ENCODE assay signal across 2 cellular contexts in the genomic region with DNA sequence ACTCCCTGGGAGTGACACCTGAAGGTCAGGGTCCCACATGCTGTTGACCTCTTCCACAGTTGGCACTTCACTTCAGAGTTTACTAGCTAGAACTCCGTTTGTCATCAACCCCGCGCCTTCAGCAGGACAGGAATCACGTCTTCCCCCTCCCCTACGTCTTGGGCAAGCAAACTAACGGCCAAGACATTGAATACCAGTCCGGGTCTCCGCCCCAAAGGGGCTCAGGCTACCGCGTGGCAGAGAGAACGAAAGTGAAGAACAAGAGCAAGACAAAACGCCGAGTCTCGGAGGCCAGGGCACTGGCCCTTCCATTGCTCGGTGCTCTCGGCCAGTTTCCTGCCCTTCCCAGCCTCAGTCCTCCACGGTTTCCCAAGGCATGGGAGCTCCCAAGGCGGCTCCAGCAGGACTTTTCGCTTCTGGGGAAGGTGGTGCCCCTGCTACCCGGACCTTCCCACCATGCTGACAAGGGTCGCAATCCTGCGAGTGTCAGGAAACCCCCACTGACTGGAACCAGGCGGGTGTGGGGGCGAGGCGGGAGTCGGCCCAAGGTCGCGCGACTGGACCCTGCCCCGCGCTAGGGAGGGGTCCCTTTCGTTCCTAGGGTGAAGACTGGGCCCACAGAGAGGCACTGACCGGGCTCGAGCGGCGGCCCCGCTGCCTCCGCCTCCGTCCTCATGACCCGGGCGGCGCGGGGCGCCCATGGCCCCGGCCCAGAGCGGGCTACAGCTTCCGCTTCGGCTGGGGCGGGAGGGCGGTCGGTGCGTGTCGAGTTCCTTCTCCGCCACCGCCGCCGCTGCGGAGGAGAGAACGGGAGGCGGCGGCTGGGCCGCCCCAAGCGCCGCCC.
TF ChIP-seq lines count a peak whose summit lies in the region.

TSS of gene GUCD1 (minus strand) at position 823 of the 844 bp plus-strand sequence. CDS start at position 676, 147 bp downstream.

TF ChIP-seq in HEK293, 187 proteins besides CTCF, POLR2A, EP300 and RAD21 (continued from another document and continues in another):
- TF ChIP-seq KLF7 (tag by site-specific recombination; IDR thresholded peaks at IDR 0.05; ENCODE audit: borderline replicate concordance) = 0 out of 2 replicates have a peak, but pooled peaks have one; percentile 22
- no peak for TF ChIP-seq ZNF366 (tag by site-specific recombination; conservative IDR thresholded peaks at IDR 0.05)
- TF ChIP-seq GLIS1 (tag by site-specific recombination; IDR thresholded peaks at IDR 0.05) = 0 out of 2 replicates have a peak, but pooled peaks have one; percentile 17
- TF ChIP-seq WT1 (tag by site-specific recombination; IDR thresholded peaks at IDR 0.05) = no peak; the same call in 1 of the 2 replicates
- TF ChIP-seq ZNF239 (tag by site-specific recombination; IDR thresholded peaks at IDR 0.05) = no peak
- no peak for TF ChIP-seq ZNF221 (tag by site-specific recombination; IDR thresholded peaks at IDR 0.05; ENCODE audit: borderline replicate concordance)
- peak; percentile 69 for TF ChIP-seq ZNF398 (tag by site-specific recombination; IDR thresholded peaks at IDR 0.05)
- TF ChIP-seq ZNF521 (tag by site-specific recombination; IDR thresholded peaks at IDR 0.05) = no peak
- peak; percentile 23; the same call in 1 of the 2 replicates for TF ChIP-seq KLF8 (tag by site-specific recombination; IDR thresholded peaks at IDR 0.05)
- 0 out of 2 replicates have a peak, but pooled peaks have one; percentile 55 for TF ChIP-seq ZNF561 (tag by site-specific recombination; IDR thresholded peaks at IDR 0.05; ENCODE audit: borderline replicate concordance)
- TF ChIP-seq ZNF548 (tag by site-specific recombination; IDR thresholded peaks at IDR 0.05) = no peak
- TF ChIP-seq ZNF701 (tag by site-specific recombination; IDR thresholded peaks at IDR 0.05) = no peak
- TF ChIP-seq ZNF280C (tag by site-specific recombination; IDR thresholded peaks at IDR 0.05) = no peak
- TF ChIP-seq, protein P1, sequence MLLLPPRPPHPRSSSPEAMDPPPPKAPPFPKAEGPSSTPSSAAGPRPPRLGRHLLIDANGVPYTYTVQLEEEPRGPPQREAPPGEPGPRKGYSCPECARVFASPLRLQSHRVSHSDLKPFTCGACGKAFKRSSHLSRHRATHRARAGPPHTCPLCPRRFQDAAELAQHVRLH (tag by site-specific recombination; IDR thresholded peaks at IDR 0.05) = no peak
- peak; percentile 30; the same call in 1 of the 2 replicates for TF ChIP-seq ZXDB (tag by site-specific recombination; IDR thresholded peaks at IDR 0.05)
- TF ChIP-seq INSM2 (tag by site-specific recombination; IDR thresholded peaks at IDR 0.05) = no peak
- TF ChIP-seq ZNF692 (tag by site-specific recombination; IDR thresholded peaks at IDR 0.05) = peak; percentile 82
- TF ChIP-seq KLF9 (tag by site-specific recombination; IDR thresholded peaks at IDR 0.05; ENCODE audit: low read depth) = no peak
- TF ChIP-seq MEIS1 (CRISPR knock-in tag; IDR thresholded peaks at IDR 0.05; ENCODE audit: borderline replicate concordance) = no peak
- no peak for TF ChIP-seq ZNF146 (tag by site-specific recombination; IDR thresholded peaks at IDR 0.05)
- peak; percentile 59 for TF ChIP-seq ZBTB20 (tag by site-specific recombination; IDR thresholded peaks at IDR 0.05)
- TF ChIP-seq ZBTB1 (tag by site-specific recombination; IDR thresholded peaks at IDR 0.05) = no peak
- TF ChIP-seq GLIS2 (tag by site-specific recombination; IDR thresholded peaks at IDR 0.05) = 0 out of 2 replicates have a peak, but pooled peaks have one; percentile 13

TF ChIP-seq in GM12878, 131 proteins besides CTCF, POLR2A, EP300 and RAD21 (continues in another document):
- TF ChIP-seq, protein P2, sequence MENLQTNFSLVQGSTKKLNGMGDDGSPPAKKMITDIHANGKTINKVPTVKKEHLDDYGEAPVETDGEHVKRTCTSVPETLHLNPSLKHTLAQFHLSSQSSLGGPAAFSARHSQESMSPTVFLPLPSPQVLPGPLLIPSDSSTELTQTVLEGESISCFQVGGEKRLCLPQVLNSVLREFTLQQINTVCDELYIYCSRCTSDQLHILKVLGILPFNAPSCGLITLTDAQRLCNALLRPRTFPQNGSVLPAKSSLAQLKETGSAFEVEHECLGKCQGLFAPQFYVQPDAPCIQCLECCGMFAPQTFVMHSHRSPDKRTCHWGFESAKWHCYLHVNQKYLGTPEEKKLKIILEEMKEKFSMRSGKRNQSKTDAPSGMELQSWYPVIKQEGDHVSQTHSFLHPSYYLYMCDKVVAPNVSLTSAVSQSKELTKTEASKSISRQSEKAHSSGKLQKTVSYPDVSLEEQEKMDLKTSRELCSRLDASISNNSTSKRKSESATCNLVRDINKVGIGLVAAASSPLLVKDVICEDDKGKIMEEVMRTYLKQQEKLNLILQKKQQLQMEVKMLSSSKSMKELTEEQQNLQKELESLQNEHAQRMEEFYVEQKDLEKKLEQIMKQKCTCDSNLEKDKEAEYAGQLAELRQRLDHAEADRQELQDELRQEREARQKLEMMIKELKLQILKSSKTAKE (IDR thresholded peaks at IDR 0.05; ENCODE audit: low read depth, poor library complexity, severe bottlenecking) = no peak
- TF ChIP-seq MLLT1 (IDR thresholded peaks at IDR 0.05) (0 out of 2 replicates have a peak, but pooled peaks have one; percentile 51), DPF2 (IDR thresholded peaks at IDR 0.05) (peak; percentile 70; the same call in 1 of the 2 replicates), MTA2 (IDR thresholded peaks at IDR 0.05; ENCODE audit: low read depth) (no peak), MXI1 (IDR thresholded peaks at IDR 0.05; ENCODE audit: low read depth, low read length) (peak; percentile 80; the same call in 1 of the 2 replicates), CEBPZ (IDR thresholded peaks at IDR 0.05; ENCODE audit: low read depth, low read length) (no peak), SMARCA5 (IDR thresholded peaks at IDR 0.05) (peak; percentile 75), NR2F1 (conservative IDR thresholded peaks at IDR 0.05) (peak; percentile 38; the same call in 1 of the 2 replicates), GATAD2B (conservative IDR thresholded peaks at IDR 0.05; ENCODE audit: low read depth) (peak; percentile 64; the same call in 1 of the 2 replicates), LARP7 (IDR thresholded peaks at IDR 0.05) (peak; percentile 87), MYC (IDR thresholded peaks at IDR 0.05; ENCODE audit: insufficient read depth, insufficient read length, insufficient replicate concordance, low read length, severe bottlenecking) (no peak), POU2F2 (IDR thresholded peaks at IDR 0.05; ENCODE audit: borderline replicate concordance, low read depth, low read length) (0 out of 3 replicates have a peak, but pooled peaks have one; percentile 4), BACH1 (IDR thresholded peaks at IDR 0.05; ENCODE audit: borderline replicate concordance) (peak; percentile 70; the same call in 1 of the 2 replicates), STAT1 (conservative IDR thresholded peaks at IDR 0.05) (no peak), CHD1 (IDR thresholded peaks at IDR 0.05; ENCODE audit: low read depth, low read length) (peak; percentile 78; the same call in 1 of the 2 replicates), ZNF687 (IDR thresholded peaks at IDR 0.05) (peak; percentile 19; the same call in 1 of the 2 replicates), RCOR1 (conservative IDR thresholded peaks at IDR 0.05; ENCODE audit: low read depth, low read length) (no peak), ATF7 (IDR thresholded peaks at IDR 0.05; ENCODE audit: low read depth) (no peak), WRNIP1 (IDR thresholded peaks at IDR 0.05; ENCODE audit: borderline replicate concordance, low read depth, low read length) (0 out of 2 replicates have a peak, but pooled peaks have one; percentile 27), HDAC2 (IDR thresholded peaks at IDR 0.05) (no peak), IKZF1 (conservative IDR thresholded peaks at IDR 0.05) (peak; percentile 38), NKRF (conservative IDR thresholded peaks at IDR 0.05) (peak; percentile 77; the same call in 1 of the 2 replicates)
- TF ChIP-seq, protein P3, sequence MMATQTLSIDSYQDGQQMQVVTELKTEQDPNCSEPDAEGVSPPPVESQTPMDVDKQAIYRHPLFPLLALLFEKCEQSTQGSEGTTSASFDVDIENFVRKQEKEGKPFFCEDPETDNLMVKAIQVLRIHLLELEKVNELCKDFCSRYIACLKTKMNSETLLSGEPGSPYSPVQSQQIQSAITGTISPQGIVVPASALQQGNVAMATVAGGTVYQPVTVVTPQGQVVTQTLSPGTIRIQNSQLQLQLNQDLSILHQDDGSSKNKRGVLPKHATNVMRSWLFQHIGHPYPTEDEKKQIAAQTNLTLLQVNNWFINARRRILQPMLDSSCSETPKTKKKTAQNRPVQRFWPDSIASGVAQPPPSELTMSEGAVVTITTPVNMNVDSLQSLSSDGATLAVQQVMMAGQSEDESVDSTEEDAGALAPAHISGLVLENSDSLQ (IDR thresholded peaks at IDR 0.05) = no peak
